In the genomic region with DNA sequence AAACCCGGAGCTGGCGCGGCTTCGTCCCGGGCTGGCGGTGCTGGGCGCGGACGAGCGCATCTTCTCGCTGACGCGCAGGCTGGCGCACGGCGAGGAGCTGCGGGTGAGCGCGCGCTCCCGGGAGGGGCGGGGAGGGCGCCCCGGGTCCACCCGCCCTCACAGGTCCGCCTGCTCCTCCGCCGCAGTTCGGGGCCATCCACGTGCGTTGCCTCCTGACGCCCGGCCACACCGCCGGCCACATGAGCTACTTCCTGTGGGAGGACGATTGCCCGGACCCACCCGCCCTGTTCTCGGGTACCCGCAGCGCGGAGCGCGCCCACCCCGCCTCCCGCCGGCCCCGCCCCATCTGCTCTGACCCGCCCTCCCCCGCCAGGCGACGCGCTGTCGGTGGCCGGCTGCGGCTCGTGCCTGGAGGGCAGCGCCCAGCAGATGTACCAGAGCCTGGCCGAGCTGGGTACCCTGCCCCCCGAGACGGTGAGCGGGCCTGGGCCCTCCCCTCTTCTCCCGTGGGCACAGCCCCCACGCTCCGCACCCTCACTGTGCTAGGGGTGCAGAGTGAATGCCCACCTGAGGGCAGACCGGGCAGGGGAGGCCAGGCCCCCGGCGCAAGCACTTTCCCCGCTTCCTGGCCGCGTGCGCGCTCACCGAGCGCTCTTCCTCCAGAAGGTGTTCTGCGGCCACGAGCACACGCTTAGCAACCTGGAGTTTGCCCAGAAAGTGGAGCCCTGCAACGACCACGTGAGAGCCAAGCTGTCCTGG, we compare ENCODE assay signal across 7 cellular contexts. TPM values are rescaled to one million over a fixed set of nuclear protein-coding genes. Genes with fewer than 3 reads are reported as not detected.
DNase-seq lines count a peak whose midpoint lies in the region; ATAC-seq, FAIRE-seq and TF ChIP-seq lines count a peak whose summit lies in the region.

No MANE protein-coding gene starts in this region.

- 1% methylated on average over 26 to 80 of the region's 80 CpGs for WGBS in pancreas, 2 donors

- TF ChIP-seq CTCF in GM10266 (IDR thresholded peaks at IDR 0.05; ENCODE audit: control insufficient read depth, insufficient read depth, low read depth, missing control alignments) (no peak), pancreas (IDR thresholded peaks at IDR 0.05) (no peak)

- H3K4me3 ChIP-seq in pancreas = peak overlapping the region in 3 of 4 donors; percentile 10 to 49 (median 30)

- intact Hi-C loops in pancreas (cut with DNase I) = no loop called here

- FAIRE-seq in RCC 7860 (lab: Jason Lieb, UNC) (no peak), pancreas (lab: Jason Lieb, UNC) (no peak)

- no peaks in the 10 kb centered on the region for H3K27me3 ChIP-seq in pancreas

- peaks cover 0 to 12% (median 0%) of the 10 kb centered on the region in 3 donors for H3K36me3 ChIP-seq in pancreas

- DNase-seq in GM10266 (ENCODE audit: extremely low spot score) (peak; percentile 93), RCC 7860 (ENCODE audit: low spot score) (peak; percentile 80), globus pallidus (ENCODE audit: low spot score) (peak; percentile 56), pancreas (peak in 5 of 6 donors; percentile 30 to 84 (median 53)), DMS114 treated with DMSO at 0.1 percent for 48 hours (lab: John Stamatoyannopoulos, UW; ENCODE audit: unreplicated experiment) (no peak)
- DNase-seq in activated naive CD4-positive, alpha-beta T cell treated with anti-CD3 and anti-CD28 coated beads, Interleukin-2, amount 50 U/mL, for 16 hours = peak; percentile 56

- peak; percentile 33 for ATAC-seq in HG03108 (IDR thresholded peaks at IDR 0.05; ENCODE audit: unreplicated experiment)
- ATAC-seq in pancreas = peak; percentile 20 to 59 (median 57)

- H3K27ac ChIP-seq in pancreas = no peak overlapping the region

- H3K9me3 ChIP-seq in pancreas = no peaks in the 10 kb centered on the region

- H3K4me1 ChIP-seq in pancreas = peaks cover 9 to 16% (median 14%) of the 10 kb centered on the region in 3 donors

RNA-seq across cellular contexts. Expression of gene HAGHL, which starts 1.4 kb away (rescaled TPM):
- 1 to 10 TPM in 4 of 6 donors, under 1 TPM in 2; 0.47 to 4.6 (median 1.1) TPM for total RNA-seq in pancreas
- 10 to 100 TPM in 1 of 2 donors, 1 to 10 TPM in 1; 6.4 to 17.5 TPM for polyA plus RNA-seq in pancreas

RNA-seq across cellular contexts. Expression of gene CCDC78, which starts 2.1 kb away (rescaled TPM):
- total RNA-seq in pancreas = under 1 TPM; 0.16 to 0.95 (median 0.25) TPM
- polyA plus RNA-seq in pancreas = 1 to 10 TPM; 2.1 to 7.7 TPM

RNA-seq across cellular contexts. Expression of gene ANTKMT, which starts 7.4 kb away (rescaled TPM):
- 10 to 100 TPM; 12.2 to 25.5 (median 20.1) TPM for total RNA-seq in pancreas
- 10 to 100 TPM; 35.2 to 41.7 TPM for polyA plus RNA-seq in pancreas

RNA-seq across cellular contexts. Expression of gene CIAO3, which starts 12.5 kb away (rescaled TPM):
- 10 to 100 TPM; 11.1 to 25.4 (median 14.1) TPM for total RNA-seq in pancreas
- polyA plus RNA-seq in pancreas = 10 to 100 TPM; 40.2 to 72.9 TPM

RNA-seq across cellular contexts. Expression of gene METRN, which starts 13.4 kb away (rescaled TPM):
- 10 to 100 TPM; 27.6 to 44.9 (median 37.7) TPM for total RNA-seq in pancreas
- polyA plus RNA-seq in pancreas = 10 to 100 TPM; 74.2 to 82.0 TPM
